Comparison of ENCODE assay signal across 8 cellular contexts in the genomic region with DNA sequence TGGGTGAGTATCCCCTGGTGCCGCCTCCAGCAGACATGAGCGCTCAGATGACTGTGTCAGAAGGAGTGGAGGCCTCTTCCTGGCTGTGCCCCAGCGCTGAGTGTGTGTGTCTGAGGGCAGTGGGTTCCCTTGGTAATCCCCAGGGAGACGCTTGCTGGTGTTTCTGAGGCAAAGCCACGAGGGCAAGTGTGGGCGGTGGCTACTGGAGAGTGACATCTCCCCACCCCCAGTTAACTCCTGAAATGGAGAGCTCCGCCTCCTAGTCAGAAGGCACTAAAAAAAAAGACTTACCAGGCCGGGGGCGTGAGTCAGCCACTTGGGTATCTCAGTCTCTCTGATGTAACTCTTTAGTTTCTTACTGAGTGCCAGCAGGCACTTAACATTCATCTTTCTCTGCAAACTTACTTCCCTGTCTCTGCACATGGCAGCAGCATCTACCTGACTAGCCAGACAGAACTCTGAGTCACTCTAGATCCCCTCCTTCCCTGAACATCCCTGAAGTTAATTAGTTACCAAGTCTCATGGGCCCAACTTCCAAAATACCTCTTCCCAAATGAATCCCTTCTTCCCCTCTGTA. TPM values are rescaled to one million over a fixed set of nuclear protein-coding genes. Genes with fewer than 3 reads are reported as not detected.
A peak's percentile ranks its signal among the peaks of the same experiment; 100 is the strongest.
DNase-seq lines count a peak whose midpoint lies in the region; ATAC-seq and TF ChIP-seq lines count a peak whose summit lies in the region.

No MANE protein-coding gene starts in this region.

- H3K4me1 ChIP-seq in Peyer's patch = peaks cover 0 to 23% (median 13%) of the 10 kb centered on the region in 4 donors

- H3K4me3 Mint-ChIP-seq in activated T-helper 17 cell treated with anti-CD3 and anti-CD28 coated beads, Interleukin-2, amount 50 U/mL, for 72 hours = peak overlapping the region; percentile 58

- H3K9me3 ChIP-seq in Peyer's patch = no peaks in the 10 kb centered on the region

- ATAC-seq in GM19043 (IDR thresholded peaks at IDR 0.05; ENCODE audit: low read depth, unreplicated experiment) (peak; percentile 87), HG03139 (IDR thresholded peaks at IDR 0.05; ENCODE audit: unreplicated experiment) (peak; percentile 87)
- peak; percentile 93 for ATAC-seq in activated T-helper 17 cell treated with anti-CD3 and anti-CD28 coated beads, Interleukin-2, amount 50 U/mL, for 72 hours (replicated peaks)

- peaks cover 100% of the 10 kb centered on the region for H3K36me3 Mint-ChIP-seq in activated T-helper 17 cell treated with anti-CD3 and anti-CD28 coated beads, Interleukin-2, amount 50 U/mL, for 72 hours (ENCODE audit: low read depth)

- peak overlapping the region; percentile 41 to 78 (median 60) for H3K27ac ChIP-seq in Peyer's patch

- peak; percentile 98 for DNase-seq in AG10803 (ENCODE audit: low read depth)
- peak in 2 of 3 donors; percentile 93 for DNase-seq in Peyer's patch
- peak; percentile 88 for DNase-seq in foreskin melanocyte
- DNase-seq in putamen (ENCODE audit: low spot score) = peak; percentile 63
- no peak for DNase-seq in NCI-H187 treated with DMSO at 0.1 percent for 48 hours (lab: John Stamatoyannopoulos, UW)

- peaks cover 31% of the 10 kb centered on the region for H3K4me1 Mint-ChIP-seq in activated T-helper 17 cell treated with anti-CD3 and anti-CD28 coated beads, Interleukin-2, amount 50 U/mL, for 72 hours

- no peaks in the 10 kb centered on the region for H3K9me3 Mint-ChIP-seq in activated T-helper 17 cell treated with anti-CD3 and anti-CD28 coated beads, Interleukin-2, amount 50 U/mL, for 72 hours

- no peak for TF ChIP-seq POLR2A in Peyer's patch (IDR thresholded peaks at IDR 0.05)

- H3K4me3 ChIP-seq in AG10803 (ENCODE audit: low read length) (no peak overlapping the region), Peyer's patch (no peak overlapping the region)

- peaks cover 0 to 91% (median 7%) of the 10 kb centered on the region in 3 donors for H3K36me3 ChIP-seq in Peyer's patch

- H3K27me3 ChIP-seq in Peyer's patch = no peaks in the 10 kb centered on the region

- no peak for TF ChIP-seq CTCF in AG10803 (conservative IDR thresholded peaks at IDR 0.05; ENCODE audit: low read length)
- TF ChIP-seq CTCF in Peyer's patch (IDR thresholded peaks at IDR 0.05) = no peak

- no peaks in the 10 kb centered on the region for H3K27me3 Mint-ChIP-seq in activated T-helper 17 cell treated with anti-CD3 and anti-CD28 coated beads, Interleukin-2, amount 50 U/mL, for 72 hours

- H3K27ac Mint-ChIP-seq in activated T-helper 17 cell treated with anti-CD3 and anti-CD28 coated beads, Interleukin-2, amount 50 U/mL, for 72 hours = peak overlapping the region; percentile 88

RNA-seq across cellular contexts. Expression of gene ORM2, which starts 19.3 kb away (rescaled TPM):
- not detected for total RNA-seq in Peyer's patch
- not detected for total RNA-seq in activated T-helper 17 cell treated with anti-CD3 and anti-CD28 coated beads, Interleukin-2, amount 50 U/mL, for 72 hours

RNA-seq across cellular contexts. Expression of gene ORM1, which starts 26.1 kb away (rescaled TPM):
- total RNA-seq in Peyer's patch = not detected
- not detected for total RNA-seq in activated T-helper 17 cell treated with anti-CD3 and anti-CD28 coated beads, Interleukin-2, amount 50 U/mL, for 72 hours

RNA-seq across cellular contexts. Expression of gene AKNA, which starts 38.8 kb away (rescaled TPM):
- total RNA-seq in Peyer's patch = 100 to 1,000 TPM in 1 of 4 donors, 10 to 100 TPM in 3; 41.7 to 174 (median 75.0) TPM
- 100 to 1,000 TPM; 169 to 184 TPM for total RNA-seq in activated T-helper 17 cell treated with anti-CD3 and anti-CD28 coated beads, Interleukin-2, amount 50 U/mL, for 72 hours
